8 cellular contexts compared by ENCODE assay signal in genomic region chr10:103193107-103193819, GRCh38. TPM values are rescaled to one million over a fixed set of nuclear protein-coding genes. Genes with fewer than 3 reads are reported as not detected.
DNase-seq lines count a peak whose midpoint lies in the region; ATAC-seq and TF ChIP-seq lines count a peak whose summit lies in the region.

TSS of gene NT5C2 (minus strand) at chr10:103193272. CDS start at chr10:103174958, 18,314 bp downstream.

- H3K9ac ChIP-seq in muscle layer of colon (ENCODE audit: low read length): peak within 1 kb of the TSS; percentile 32

- peak within 1 kb of the TSS; percentile 96 to 99 (median 99) for H3K4me3 Mint-ChIP-seq in CD4-positive, CD25-positive, alpha-beta regulatory T cell
- peak within 1 kb of the TSS; percentile 99 for H3K4me3 Mint-ChIP-seq in activated T-cell treated with anti-CD3 and anti-CD28 coated beads, Interleukin-2, amount 50 U/mL, for 4 hours

- H3K4me3 ChIP-seq in CD4-positive, CD25-positive, alpha-beta regulatory T cell (ENCODE audit: low read depth, low read length): peak within 1 kb of the TSS; percentile 94
- peak within 1 kb of the TSS; percentile 43 to 90 for H3K4me3 ChIP-seq in muscle layer of colon (ENCODE audit: low read depth in 1 of 2, low read length in 2 of 2)

- H3K4me1 Mint-ChIP-seq in CD4-positive, CD25-positive, alpha-beta regulatory T cell: peaks cover 26 to 47% (median 34%) of the 10 kb centered on the region in 4 donors
- peaks cover 39% of the 10 kb centered on the region for H3K4me1 Mint-ChIP-seq in activated T-cell treated with anti-CD3 and anti-CD28 coated beads, Interleukin-2, amount 50 U/mL, for 4 hours (ENCODE audit: low read depth)

- peaks cover 4% of the 10 kb centered on the region for H3K36me3 Mint-ChIP-seq in CD4-positive, CD25-positive, alpha-beta regulatory T cell
- H3K36me3 Mint-ChIP-seq in activated T-cell treated with anti-CD3 and anti-CD28 coated beads, Interleukin-2, amount 50 U/mL, for 4 hours (ENCODE audit: insufficient read depth): peaks cover 4% of the 10 kb centered on the region

- H3K9me3 Mint-ChIP-seq in CD4-positive, CD25-positive, alpha-beta regulatory T cell: no peaks in the 10 kb centered on the region
- no peaks in the 10 kb centered on the region for H3K9me3 Mint-ChIP-seq in activated T-cell treated with anti-CD3 and anti-CD28 coated beads, Interleukin-2, amount 50 U/mL, for 4 hours

- H3K27ac Mint-ChIP-seq in CD4-positive, CD25-positive, alpha-beta regulatory T cell: peak within 1 kb of the TSS; percentile 95

- H3K27me3 Mint-ChIP-seq in CD4-positive, CD25-positive, alpha-beta regulatory T cell: peaks cover 4% of the 10 kb centered on the region
- no peaks in the 10 kb centered on the region for H3K27me3 Mint-ChIP-seq in activated T-cell treated with anti-CD3 and anti-CD28 coated beads, Interleukin-2, amount 50 U/mL, for 4 hours (ENCODE audit: low read depth)

- no peaks in the 10 kb centered on the region for H3K27me3 ChIP-seq in CD4-positive, CD25-positive, alpha-beta regulatory T cell (ENCODE audit: control insufficient read depth, insufficient read depth, low read length)
- H3K27me3 ChIP-seq in muscle layer of colon (ENCODE audit: control insufficient read depth in 1 of 2, insufficient read depth in 2 of 2, low read length in 2 of 2): no peaks in the 10 kb centered on the region

- H3K4me1 ChIP-seq in CD4-positive, CD25-positive, alpha-beta regulatory T cell (ENCODE audit: control insufficient read depth, insufficient read depth, low read length, poor library complexity, severe bottlenecking): peaks cover 24% of the 10 kb centered on the region
- H3K4me1 ChIP-seq in muscle layer of colon (ENCODE audit: insufficient read depth, low read length): peaks cover 32% of the 10 kb centered on the region

- peak within 1 kb of the TSS; percentile 70 for H3K27ac ChIP-seq in CD4-positive, CD25-positive, alpha-beta regulatory T cell (ENCODE audit: insufficient read depth, low read length, poor library complexity, severe bottlenecking)
- peak within 1 kb of the TSS; percentile 92 for H3K27ac ChIP-seq in muscle layer of colon (ENCODE audit: low read depth, low read length)

- no peaks in the 10 kb centered on the region for H3K9me3 ChIP-seq in CD4-positive, CD25-positive, alpha-beta regulatory T cell (ENCODE audit: control insufficient read depth in 2 of 2, low read length in 2 of 2)
- no peaks in the 10 kb centered on the region for H3K9me3 ChIP-seq in muscle layer of colon (ENCODE audit: low read length)

- no peaks in the 10 kb centered on the region for H3K36me3 ChIP-seq in CD4-positive, CD25-positive, alpha-beta regulatory T cell (ENCODE audit: control insufficient read depth, insufficient read depth, low read length)
- no peaks in the 10 kb centered on the region for H3K36me3 ChIP-seq in muscle layer of colon (ENCODE audit: insufficient read depth, low read length)

- ATAC-seq in CD4-positive, CD25-positive, alpha-beta regulatory T cell (ENCODE audit: low read depth in 2 of 2): peak; percentile 77 to 91
- ATAC-seq in GM19395 (IDR thresholded peaks at IDR 0.05; ENCODE audit: unreplicated experiment) (peak; percentile 54), HG03571 (IDR thresholded peaks at IDR 0.05; ENCODE audit: unreplicated experiment) (peak; percentile 50), esophagus mucosa (peak; percentile 93)
- peak; percentile 89 to 93 for ATAC-seq in activated T-cell treated with anti-CD3 and anti-CD28 coated beads, Interleukin-2, amount 50 U/mL, for 4 hours

- DNase-seq in CD4-positive, CD25-positive, alpha-beta regulatory T cell: peak; percentile 54 to 81 (median 64)
- DNase-seq in activated T-cell treated with anti-CD3 and anti-CD28 coated beads, Interleukin-2, amount 50 U/mL, for 4 hours: peak; percentile 80
- peak; percentile 47 to 56 for DNase-seq in stimulated activated CD8-positive, alpha-beta memory T cell treated with anti-CD3 and anti-CD28 coated beads, Interleukin-7, amount 100 ng/mL, for 1 hour (ENCODE audit: low read depth in 2 of 2)

TF ChIP-seq in PFSK-1, 5 proteins besides CTCF, POLR2A, EP300 and RAD21:
- TF ChIP-seq FOXP2 (optimal IDR thresholded peaks at IDR 0.05; ENCODE audit: borderline replicate concordance, extremely low read depth, extremely low read length, insufficient read depth): peak; percentile 36
- TF ChIP-seq TAF1 (IDR thresholded peaks at IDR 0.05; ENCODE audit: borderline replicate concordance, insufficient read depth, low read length): no peak
- no peak for TF ChIP-seq REST (IDR thresholded peaks at IDR 0.05; ENCODE audit: insufficient read depth in 1 of 2, low read depth in 2 of 2, low read length in 2 of 2)
- no peak for TF ChIP-seq SIN3A (IDR thresholded peaks at IDR 0.05; ENCODE audit: borderline replicate concordance, insufficient read depth, low read length)
- no peak for TF ChIP-seq POLR2AphosphoS5 (IDR thresholded peaks at IDR 0.05; ENCODE audit: low read depth, low read length)

RNA-seq across cellular contexts. Expression of gene NT5C2, which starts in this region (rescaled TPM):
- total RNA-seq in CD4-positive, CD25-positive, alpha-beta regulatory T cell: 59.6 TPM
- polyA plus RNA-seq in CD4-positive, CD25-positive, alpha-beta regulatory T cell: 10 to 100 TPM; 52.4 to 58.6 (median 56.8) TPM
- 14.0 TPM for polyA plus RNA-seq in PFSK-1 (2012; ENCODE audit: insufficient read length, low read depth)
- 10 to 100 TPM; 34.7 to 45.9 (median 41.3) TPM for total RNA-seq in activated T-cell treated with anti-CD3 and anti-CD28 coated beads, Interleukin-2, amount 50 U/mL, for 4 hours
- 87.4 TPM for total RNA-seq in esophagus mucosa

Comparison
In these comparisons a context has a peak if more than half of its experiments do, and no peak if none do; other contexts are left out.
1. Peak in every context shown above with its lines: DNase-seq, ATAC-seq, H3K4me3 ChIP-seq and H3K27ac ChIP-seq.